Comparison of ENCODE assay signal across 24 cellular contexts in genomic region chr10:86102031-86102430, GRCh38.
A peak's percentile ranks its signal among the peaks of the same experiment; 100 is the strongest.
DNase-seq lines count a peak whose midpoint lies in the region; ATAC-seq and TF ChIP-seq lines count a peak whose summit lies in the region.
"Had no signal": no experiment of that assay in that cellular context is flagged by ENCODE, and none has a peak within 500 bp of the region (broad histone marks: within the 10 kb centered on the region; RNA-seq: fewer than 3 reads in every experiment).

No MANE protein-coding gene starts in this region.

- no peaks in the 10 kb centered on the region for H3K9me3 ChIP-seq in suprapubic skin
- H3K9me3 ChIP-seq: BE2C, BLaER1 had no signal

- H3K4me1 Mint-ChIP-seq in glutamatergic neuron (ENCODE audit: low read depth, unreplicated experiment): peaks cover 8% of the 10 kb centered on the region
- H3K4me1 Mint-ChIP-seq in osteocyte (ENCODE audit: unreplicated experiment): no peaks in the 10 kb centered on the region
- H3K4me1 Mint-ChIP-seq: CD14-positive monocyte; CD4-positive, CD25-positive, alpha-beta regulatory T cell; CD8-positive, alpha-beta memory T cell had no signal

- no peak overlapping the region for H3K4me3 ChIP-seq in suprapubic skin
- H3K4me3 ChIP-seq: BLaER1, GM12878 had no signal

- peaks cover 9% of the 10 kb centered on the region for H3K9me3 Mint-ChIP-seq in glutamatergic neuron (ENCODE audit: unreplicated experiment)
- peaks cover 3% of the 10 kb centered on the region for H3K9me3 Mint-ChIP-seq in osteocyte (ENCODE audit: unreplicated experiment)
- H3K9me3 Mint-ChIP-seq: CD14-positive monocyte; CD4-positive, CD25-positive, alpha-beta regulatory T cell; CD8-positive, alpha-beta memory T cell had no signal

- H3K4me3 Mint-ChIP-seq in glutamatergic neuron (ENCODE audit: unreplicated experiment) (no peak overlapping the region), osteocyte (ENCODE audit: unreplicated experiment) (no peak overlapping the region)
- H3K4me3 Mint-ChIP-seq: CD14-positive monocyte; CD4-positive, alpha-beta memory T cell; CD4-positive, CD25-positive, alpha-beta regulatory T cell; CD8-positive, alpha-beta memory T cell had no signal

- no peak for TF ChIP-seq CTCF in glutamatergic neuron (IDR thresholded peaks at IDR 0.05; ENCODE audit: partially characterized antibody, unreplicated experiment)
- TF ChIP-seq CTCF in osteocyte (IDR thresholded peaks at IDR 0.05): no peak
- TF ChIP-seq CTCF in suprapubic skin (IDR thresholded peaks at IDR 0.05): no peak

- H3K27ac ChIP-seq in suprapubic skin: no peak overlapping the region
- H3K27ac ChIP-seq: BLaER1 had no signal

- peak overlapping the region; percentile 15 for H3K27ac Mint-ChIP-seq in glutamatergic neuron (ENCODE audit: unreplicated experiment)
- no peak overlapping the region for H3K27ac Mint-ChIP-seq in osteocyte (ENCODE audit: unreplicated experiment)
- H3K27ac Mint-ChIP-seq: CD14-positive monocyte; CD4-positive, alpha-beta memory T cell; CD4-positive, CD25-positive, alpha-beta regulatory T cell had no signal

- TF ChIP-seq EP300 in suprapubic skin (IDR thresholded peaks at IDR 0.05): no peak

- no peaks in the 10 kb centered on the region for H3K27me3 ChIP-seq in suprapubic skin
- H3K27me3 ChIP-seq: BE2C, BLaER1 had no signal

- ATAC-seq in GM21737 (IDR thresholded peaks at IDR 0.05; ENCODE audit: unreplicated experiment): no peak
- ATAC-seq: GM12878 had no signal

- no peak for DNase-seq in glutamatergic neuron
- DNase-seq in islet precursor cell: peak; percentile 42
- DNase-seq in osteocyte (ENCODE audit: extremely low spot score, unreplicated experiment): peak; percentile 51
- DNase-seq in suprapubic skin (ENCODE audit: low spot score in 2 of 2): no peak
- no peak for DNase-seq in HK-2 (ENCODE audit: unreplicated experiment)
- DNase-seq: 8988T; ACHN; C1 segment of cervical spinal cord; CD4-positive, alpha-beta memory T cell; CD4-positive, CD25-positive, alpha-beta regulatory T cell; CD8-positive, alpha-beta memory T cell; COR-L47; DMS 273 treated with DMSO at 0.1 percent for 48 hours; DMS153; DMS53; DMS79; DND-41; EL; GDM1 had no signal

- H3K36me3 Mint-ChIP-seq in glutamatergic neuron (ENCODE audit: unreplicated experiment) (peaks cover 7% of the 10 kb centered on the region), osteocyte (ENCODE audit: unreplicated experiment) (no peaks in the 10 kb centered on the region)
- H3K36me3 Mint-ChIP-seq: CD14-positive monocyte; CD4-positive, alpha-beta memory T cell; CD4-positive, CD25-positive, alpha-beta regulatory T cell; CD8-positive, alpha-beta memory T cell had no signal

- H3K27me3 Mint-ChIP-seq in glutamatergic neuron (ENCODE audit: unreplicated experiment) (peaks cover 3% of the 10 kb centered on the region), osteocyte (ENCODE audit: unreplicated experiment) (no peaks in the 10 kb centered on the region)
- H3K27me3 Mint-ChIP-seq: CD4-positive, alpha-beta memory T cell had no signal

- no peaks in the 10 kb centered on the region for H3K4me1 ChIP-seq in suprapubic skin
- H3K4me1 ChIP-seq: BLaER1 had no signal

- no peaks in the 10 kb centered on the region for H3K36me3 ChIP-seq in suprapubic skin
- H3K36me3 ChIP-seq: BE2C, BLaER1 had no signal

- 83% methylated on average over 2 of the region's 2 CpGs for WGBS in suprapubic skin

- TF ChIP-seq POLR2A in suprapubic skin (IDR thresholded peaks at IDR 0.05): no peak

Comparison
In these comparisons a context has a peak if more than half of its experiments do, and no peak if none do; other contexts are left out.
1. DNase-seq: peak in islet precursor cell (single experiment) and osteocyte (single experiment); none in glutamatergic neuron (single experiment), suprapubic skin (0 of 2) and HK-2 (single experiment).